34 cellular contexts compared by ENCODE assay signal in genomic region chr4:176718881-176719280, GRCh38.
"Had no signal": no experiment of that assay in that cellular context is flagged by ENCODE, and none has a peak within 500 bp of the region (broad histone marks: within the 10 kb centered on the region; RNA-seq: fewer than 3 reads in every experiment).

No MANE protein-coding gene starts in this region.

- DNase-seq: activated B cell treated with CpG ODN at 0.5 μM for 24 hours; activated CD4-positive, alpha-beta T cell treated with anti-CD3 and anti-CD28 coated beads for 48 hours; activated CD4-positive, alpha-beta T cell treated with anti-CD3 and anti-CD28 coated beads, Interleukin-2, amount 50 U/mL, for 1 hour; activated CD4-positive, alpha-beta T cell treated with anti-CD3 and anti-CD28 coated beads, Interleukin-2, amount 50 U/mL, for 48 hours; activated CD8-positive, alpha-beta memory T cell treated with anti-CD3 and anti-CD28 coated beads for 24 hours; activated CD8-positive, alpha-beta T cell treated with anti-CD3 and anti-CD28 coated beads for 36 hours; activated effector memory CD4-positive, alpha-beta T cell treated with anti-CD3 and anti-CD28 coated beads, Interleukin-2, amount 50 U/mL, for 16 hours; activated naive CD4-positive, alpha-beta T cell treated with anti-CD3 and anti-CD28 coated beads for 36 hours; activated naive CD8-positive, alpha-beta T cell treated with anti-CD3 and anti-CD28 coated beads for 36 hours; activated naive CD8-positive, alpha-beta T cell treated with anti-CD3 and anti-CD28 coated beads, Interleukin-2, amount 50 U/mL, for 24 hours; activated T-cell treated with anti-CD3 and anti-CD28 coated beads, Interleukin-2, amount 50 U/mL, for 4 hours; adrenal gland; amygdala; aorta; body of pancreas; caudate nucleus; cortex of kidney; dermis blood vessel endothelial cell; effector CD4-positive, alpha-beta T cell; effector memory CD8-positive, alpha-beta T cell; erythroblast; esophagus squamous epithelium; foreskin melanocyte; head of caudate nucleus; T-helper 1 cell; T-helper 17 cell; T1000; WERI-Rb-1 had no signal

- H3K4me3 Mint-ChIP-seq: activated B cell treated with CpG ODN at 0.5 μM for 24 hours; activated CD8-positive, alpha-beta T cell treated with anti-CD3 and anti-CD28 coated beads for 36 hours; activated naive CD4-positive, alpha-beta T cell treated with anti-CD3 and anti-CD28 coated beads for 36 hours; activated naive CD4-positive, alpha-beta T cell treated with anti-CD3 and anti-CD28 coated beads, Interleukin-2, amount 50 U/mL, for 24 hours; activated naive CD8-positive, alpha-beta T cell treated with anti-CD3 and anti-CD28 coated beads for 36 hours; activated naive CD8-positive, alpha-beta T cell treated with anti-CD3 and anti-CD28 coated beads, Interleukin-2, amount 50 U/mL, for 24 hours; activated T-cell treated with anti-CD3 and anti-CD28 coated beads, Interleukin-2, amount 50 U/mL, for 4 hours; activated T-helper 1 cell treated with anti-CD3 and anti-CD28 coated beads, Interleukin-12 subunit alpha, Interleukin-12 subunit beta, Interleukin-2, Interleukin-4 antibody, amounts not matched to agents 30 ng/mL and 10 ng/mL and 1 ng/mL, durations not matched to agents 14 hours and 24 hours and 36 hours; effector memory CD8-positive, alpha-beta T cell; T-helper 17 cell; T-helper 2 cell treated with Interferon-gamma antibody and Interleukin-4, amounts not matched to agents 5 μg/mL and 100 μg/mL, for 36 hours had no signal

- H3K36me3 Mint-ChIP-seq: activated naive CD4-positive, alpha-beta T cell treated with anti-CD3 and anti-CD28 coated beads, Interleukin-2, amount 50 U/mL, for 24 hours; activated naive CD8-positive, alpha-beta T cell treated with anti-CD3 and anti-CD28 coated beads for 36 hours had no signal

- ATAC-seq: activated CD4-positive, CD25-positive, alpha-beta regulatory T cell treated with anti-CD3 and anti-CD28 coated beads, Interleukin-2, amount 50 U/mL, for 24 hours; activated CD8-positive, alpha-beta T cell treated with anti-CD3 and anti-CD28 coated beads for 36 hours; activated naive CD8-positive, alpha-beta T cell treated with anti-CD3 and anti-CD28 coated beads, Interleukin-2, amount 50 U/mL, for 24 hours; activated T-cell treated with anti-CD3 and anti-CD28 coated beads, Interleukin-2, amount 50 U/mL, for 4 hours; body of pancreas; effector memory CD8-positive, alpha-beta T cell; gastroesophageal sphincter; T-helper 17 cell had no signal

- H3K27ac Mint-ChIP-seq: activated B cell treated with CpG ODN at 0.5 μM for 24 hours; activated CD8-positive, alpha-beta T cell treated with anti-CD3 and anti-CD28 coated beads for 36 hours; activated naive CD4-positive, alpha-beta T cell treated with anti-CD3 and anti-CD28 coated beads for 36 hours; activated naive CD4-positive, alpha-beta T cell treated with anti-CD3 and anti-CD28 coated beads, Interleukin-2, amount 50 U/mL, for 24 hours; activated naive CD8-positive, alpha-beta T cell treated with anti-CD3 and anti-CD28 coated beads for 36 hours; activated naive CD8-positive, alpha-beta T cell treated with anti-CD3 and anti-CD28 coated beads, Interleukin-2, amount 50 U/mL, for 24 hours; activated T-helper 1 cell treated with anti-CD3 and anti-CD28 coated beads, Interleukin-12 subunit alpha, Interleukin-12 subunit beta, Interleukin-2, Interleukin-4 antibody, amounts not matched to agents 30 ng/mL and 10 ng/mL and 1 ng/mL, durations not matched to agents 14 hours and 24 hours and 36 hours; activated T-helper 2 cell treated with anti-CD3 and anti-CD28 coated beads, Interferon-gamma antibody, Interleukin-2, Interleukin-4, amounts not matched to agents 10 μg/mL and 5 μg/mL and 100 μg/mL, durations not matched to agents 14 hours and 24 hours and 36 hours; effector memory CD8-positive, alpha-beta T cell; T-helper 17 cell; T-helper 2 cell treated with Interferon-gamma antibody and Interleukin-4, amounts not matched to agents 5 μg/mL and 100 μg/mL, for 36 hours had no signal

- H3K4me1 Mint-ChIP-seq: activated B cell treated with CpG ODN at 0.5 μM for 24 hours; activated naive CD4-positive, alpha-beta T cell treated with anti-CD3 and anti-CD28 coated beads, Interleukin-2, amount 50 U/mL, for 24 hours; activated naive CD8-positive, alpha-beta T cell treated with anti-CD3 and anti-CD28 coated beads for 36 hours; activated naive CD8-positive, alpha-beta T cell treated with anti-CD3 and anti-CD28 coated beads, Interleukin-2, amount 50 U/mL, for 24 hours; T-helper 17 cell had no signal

- H3K4me1 ChIP-seq: adrenal gland, body of pancreas, esophagus squamous epithelium had no signal

- H3K9me3 Mint-ChIP-seq: activated B cell treated with CpG ODN at 0.5 μM for 24 hours; activated CD8-positive, alpha-beta T cell treated with anti-CD3 and anti-CD28 coated beads for 36 hours; activated naive CD4-positive, alpha-beta T cell treated with anti-CD3 and anti-CD28 coated beads for 36 hours; activated naive CD4-positive, alpha-beta T cell treated with anti-CD3 and anti-CD28 coated beads, Interleukin-2, amount 50 U/mL, for 24 hours; activated naive CD8-positive, alpha-beta T cell treated with anti-CD3 and anti-CD28 coated beads for 36 hours; activated naive CD8-positive, alpha-beta T cell treated with anti-CD3 and anti-CD28 coated beads, Interleukin-2, amount 50 U/mL, for 24 hours; activated T-cell treated with anti-CD3 and anti-CD28 coated beads, Interleukin-2, amount 50 U/mL, for 4 hours; activated T-helper 1 cell treated with anti-CD3 and anti-CD28 coated beads, Interleukin-12 subunit alpha, Interleukin-12 subunit beta, Interleukin-2, Interleukin-4 antibody, amounts not matched to agents 30 ng/mL and 10 ng/mL and 1 ng/mL, durations not matched to agents 14 hours and 24 hours and 36 hours; activated T-helper 2 cell treated with anti-CD3 and anti-CD28 coated beads, Interferon-gamma antibody, Interleukin-2, Interleukin-4, amounts not matched to agents 10 μg/mL and 5 μg/mL and 100 μg/mL, durations not matched to agents 14 hours and 24 hours and 36 hours; T-helper 2 cell treated with Interferon-gamma antibody and Interleukin-4, amounts not matched to agents 5 μg/mL and 100 μg/mL, for 36 hours had no signal

- H3K4me3 ChIP-seq: adrenal gland, body of pancreas, esophagus squamous epithelium, gastroesophageal sphincter had no signal

- H3K27me3 ChIP-seq: adrenal gland, body of pancreas, esophagus squamous epithelium, gastroesophageal sphincter had no signal

- H3K27me3 Mint-ChIP-seq: activated B cell treated with CpG ODN at 0.5 μM for 24 hours; activated CD8-positive, alpha-beta T cell treated with anti-CD3 and anti-CD28 coated beads for 36 hours; activated naive CD4-positive, alpha-beta T cell treated with anti-CD3 and anti-CD28 coated beads, Interleukin-2, amount 50 U/mL, for 24 hours; activated naive CD8-positive, alpha-beta T cell treated with anti-CD3 and anti-CD28 coated beads for 36 hours; activated naive CD8-positive, alpha-beta T cell treated with anti-CD3 and anti-CD28 coated beads, Interleukin-2, amount 50 U/mL, for 24 hours; effector memory CD8-positive, alpha-beta T cell; T-helper 17 cell had no signal

- H3K9me3 ChIP-seq: body of pancreas, esophagus squamous epithelium, gastroesophageal sphincter had no signal

- H3K27ac ChIP-seq: adrenal gland, body of pancreas, esophagus squamous epithelium, gastroesophageal sphincter, WERI-Rb-1 had no signal

- H3K36me3 ChIP-seq: adrenal gland, esophagus squamous epithelium, gastroesophageal sphincter, WERI-Rb-1 had no signal
